ENCODE assay signal across 18 cellular contexts in genomic region chr12:47768323-47768811, GRCh38. TPM values are rescaled to one million over a fixed set of nuclear protein-coding genes. Genes with fewer than 3 reads are reported as not detected.
A peak's percentile ranks its signal among the peaks of the same experiment; 100 is the strongest.
DNase-seq lines count a peak whose midpoint lies in the region; ATAC-seq lines count a peak whose summit lies in the region.
"Had no signal": no experiment of that assay in that cellular context is flagged by ENCODE, and none has a peak within 500 bp of the region (broad histone marks: within the 10 kb centered on the region; RNA-seq: fewer than 3 reads in every experiment).

No MANE protein-coding gene starts in this region.

- no peak overlapping the region for H3K27ac Mint-ChIP-seq in activated naive CD4-positive, alpha-beta T cell treated with anti-CD3 and anti-CD28 coated beads for 36 hours
- H3K27ac Mint-ChIP-seq: activated CD4-positive, alpha-beta T cell treated with anti-CD3 and anti-CD28 coated beads for 36 hours; dendritic cell treated with granulocyte-macrophage colony-stimulating factor and Interleukin-4, amounts not matched to agents 40 ng/mL and 50 ng/mL, for 4 days; progenitor cell of endocrine pancreas had no signal

- intact Hi-C loops in activated naive CD4-positive, alpha-beta T cell treated with anti-CD3 and anti-CD28 coated beads for 36 hours (cut with micrococcal nuclease), result no loop called here

- CTCF ChIA-PET in activated naive CD4-positive, alpha-beta T cell treated with anti-CD3 and anti-CD28 coated beads for 36 hours (lab: Charles Lee), result interaction anchor here (0.6 to 20.0 kb wide), 13 partner anchors 10 to 167 kb away, joined by 3 to 728 read pairs (median 11); partner anchors contain the start of genes ENDOU, RAPGEF3 and RPAP3

- peak; percentile 97 for DNase-seq in ACHN
- DNase-seq in HuH-7 (ENCODE audit: low spot score), result peak; percentile 56
- peak; percentile 92 for DNase-seq in SW480 (ENCODE audit: low spot score)
- DNase-seq in kidney glomerular epithelial cell (lab: John Stamatoyannopoulos, UW), result peak; percentile 95
- DNase-seq in pons (ENCODE audit: low spot score), result no peak
- no peak for DNase-seq in middle frontal gyrus (ENCODE audit: extremely low spot score, low spot score)
- no peak for DNase-seq in activated naive CD4-positive, alpha-beta T cell treated with anti-CD3 and anti-CD28 coated beads for 36 hours
- DNase-seq: activated CD4-positive, alpha-beta T cell treated with anti-CD3 and anti-CD28 coated beads for 36 hours; activated T-cell treated with anti-CD3 and anti-CD28 coated beads, Interleukin-2, amount 50 U/mL, for 1 hour; adrenal gland; Kasumi-1; NCI-H2227 treated with DMSO at 0.1 percent for 48 hours; stimulated activated CD8-positive, alpha-beta memory T cell treated with anti-CD3 and anti-CD28 coated beads, Interleukin-4, amount 100 ng/mL, for 48 hours; upper lobe of right lung had no signal

- H3K4me1 Mint-ChIP-seq in activated naive CD4-positive, alpha-beta T cell treated with anti-CD3 and anti-CD28 coated beads for 36 hours (ENCODE audit: low read depth), result peaks cover 4% of the 10 kb centered on the region

- in situ Hi-C loops in ACHN (cut with HindIII; ENCODE audit: low pct_ligation_motif_present, low pct_unique_long_range_greater_than_20kb, low sequenced_read_pairs), result no loop called here

- H3K36me3 Mint-ChIP-seq in activated naive CD4-positive, alpha-beta T cell treated with anti-CD3 and anti-CD28 coated beads for 36 hours (ENCODE audit: low read depth), result no peaks in the 10 kb centered on the region

- H3K27me3 Mint-ChIP-seq in activated naive CD4-positive, alpha-beta T cell treated with anti-CD3 and anti-CD28 coated beads for 36 hours (ENCODE audit: low read depth), result no peaks in the 10 kb centered on the region

- no peak for ATAC-seq in HG03039 (IDR thresholded peaks at IDR 0.05; ENCODE audit: unreplicated experiment)
- ATAC-seq: activated CD4-positive, alpha-beta T cell treated with anti-CD3 and anti-CD28 coated beads for 36 hours; upper lobe of right lung had no signal

- H3K9me3 Mint-ChIP-seq in activated naive CD4-positive, alpha-beta T cell treated with anti-CD3 and anti-CD28 coated beads for 36 hours, result no peaks in the 10 kb centered on the region
- H3K9me3 Mint-ChIP-seq: dendritic cell treated with granulocyte-macrophage colony-stimulating factor and Interleukin-4, amounts not matched to agents 40 ng/mL and 50 ng/mL, for 4 days had no signal

- no peak overlapping the region for H3K4me3 Mint-ChIP-seq in activated naive CD4-positive, alpha-beta T cell treated with anti-CD3 and anti-CD28 coated beads for 36 hours
- H3K4me3 Mint-ChIP-seq: activated CD4-positive, alpha-beta T cell treated with anti-CD3 and anti-CD28 coated beads for 36 hours; dendritic cell treated with granulocyte-macrophage colony-stimulating factor and Interleukin-4, amounts not matched to agents 40 ng/mL and 50 ng/mL, for 4 days had no signal

RNA-seq across cellular contexts. Expression of gene SLC48A1, which starts 4.7 kb away (rescaled TPM):
- total RNA-seq in activated naive CD4-positive, alpha-beta T cell treated with anti-CD3 and anti-CD28 coated beads for 36 hours, result 10 to 100 TPM; 16.6 to 21.0 TPM

RNA-seq across cellular contexts. Expression of gene RAPGEF3, which starts 9.7 kb away (rescaled TPM):
- 1 to 10 TPM; 1.5 to 1.6 TPM for total RNA-seq in activated naive CD4-positive, alpha-beta T cell treated with anti-CD3 and anti-CD28 coated beads for 36 hours

RNA-seq across cellular contexts. Expression of gene ENDOU, which starts 43.1 kb away (rescaled TPM):
- under 1 TPM in 1 of 2 experiments, not detected in 1; 0.15 TPM for total RNA-seq in activated naive CD4-positive, alpha-beta T cell treated with anti-CD3 and anti-CD28 coated beads for 36 hours
- total RNA-seq: activated CD4-positive, alpha-beta T cell treated with anti-CD3 and anti-CD28 coated beads for 36 hours; progenitor cell of endocrine pancreas; T-helper 1 cell treated with Interleukin-12 subunit alpha and Interleukin-12 subunit beta and Interleukin-4 antibody, amounts not matched to agents 30 ng/mL and 1 ng/mL, for 36 hours had no signal

RNA-seq across cellular contexts. Expression of gene HDAC7, which starts 51.3 kb away (rescaled TPM):
- 100 to 1,000 TPM; 272 to 289 TPM for total RNA-seq in activated naive CD4-positive, alpha-beta T cell treated with anti-CD3 and anti-CD28 coated beads for 36 hours

Comparison
In these comparisons a context has a peak if more than half of its experiments do, and no peak if none do; other contexts are left out.
1. DNase-seq: peak in ACHN (single experiment), HuH-7 (single experiment), SW480 (single experiment) and kidney glomerular epithelial cell (single experiment); none in pons (single experiment), middle frontal gyrus (single experiment) and activated naive CD4-positive, alpha-beta T cell treated with anti-CD3 and anti-CD28 coated beads for 36 hours (single experiment).